Comparison of ENCODE assay signal across 2 cellular contexts in genomic region chr12:68432622-68433021, GRCh38.
TF ChIP-seq lines count a peak whose summit lies in the region.

No MANE protein-coding gene starts in this region.

TF ChIP-seq in IMR-90, 13 proteins besides CTCF, POLR2A, EP300 and RAD21 (continued from another document):
- TF ChIP-seq USF2 (IDR thresholded peaks at IDR 0.05; ENCODE audit: low read depth, low read length) (no peak), CEBPB (IDR thresholded peaks at IDR 0.05; ENCODE audit: low read depth, low read length) (no peak), SMC3 (IDR thresholded peaks at IDR 0.05; ENCODE audit: low read depth, low read length) (no peak), NFE2L2 (IDR thresholded peaks at IDR 0.05; ENCODE audit: low read depth, low read length) (no peak), FOS (IDR thresholded peaks at IDR 0.05; ENCODE audit: low read depth, low read length) (no peak), MAFK (IDR thresholded peaks at IDR 0.05; ENCODE audit: low read depth, low read length) (no peak), RFX5 (IDR thresholded peaks at IDR 0.05; ENCODE audit: low read depth, low read length) (no peak), ELK1 (IDR thresholded peaks at IDR 0.05; ENCODE audit: borderline replicate concordance, low read depth, low read length) (no peak), MAZ (IDR thresholded peaks at IDR 0.05; ENCODE audit: borderline replicate concordance, low read depth, low read length) (no peak)

TF ChIP-seq in GM23338, 12 proteins besides CTCF, POLR2A, EP300 and RAD21 (continued from another document):
- TF ChIP-seq REST (IDR thresholded peaks at IDR 0.05; ENCODE audit: unreplicated experiment) = no peak
- TF ChIP-seq CREB1 (CRISPR knock-in tag; IDR thresholded peaks at IDR 0.05; ENCODE audit: low read depth) = no peak
- no peak for TF ChIP-seq ZNF114 (CRISPR knock-in tag; IDR thresholded peaks at IDR 0.05)
